ENCODE assay signal across 8 cellular contexts in the genomic region with DNA sequence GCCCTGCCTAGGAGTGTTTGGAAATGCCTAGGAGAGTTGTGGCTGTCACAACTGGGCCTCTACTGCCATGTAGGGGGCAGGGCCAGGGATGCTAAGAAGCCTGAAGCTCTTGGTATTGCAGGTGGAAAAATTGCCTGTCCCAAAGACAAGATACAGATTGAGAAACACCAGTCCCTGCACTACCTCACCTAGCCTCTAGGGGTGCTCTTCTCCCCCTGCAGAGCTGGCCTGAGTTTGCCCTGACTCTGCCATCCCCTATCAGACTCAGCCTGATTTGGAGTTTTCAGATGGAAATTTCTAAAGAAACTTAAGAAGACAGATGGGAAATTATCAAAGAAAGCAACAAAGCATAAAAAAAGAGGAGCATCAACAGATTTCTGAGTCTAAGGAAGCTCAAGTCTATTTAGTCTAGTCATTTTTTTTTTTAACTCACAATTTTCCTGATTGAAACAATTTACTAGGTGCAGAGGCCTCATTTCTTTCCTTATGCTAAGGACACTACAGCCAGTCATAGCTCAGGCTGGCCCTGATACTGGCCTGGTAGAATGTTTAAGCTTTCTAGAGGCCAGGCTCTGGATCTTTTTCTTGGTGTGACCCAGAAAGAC.
DNase-seq lines count a peak whose midpoint lies in the region; ATAC-seq and TF ChIP-seq lines count a peak whose summit lies in the region.

No MANE protein-coding gene starts in this region.

- TF ChIP-seq POLR2A in gastroesophageal sphincter (IDR thresholded peaks at IDR 0.05) = no peak

- H3K27ac Mint-ChIP-seq in CD4-positive, alpha-beta T cell = no peak overlapping the region
- H3K27ac Mint-ChIP-seq in activated T-cell treated with anti-CD3 and anti-CD28 coated beads, Interleukin-2, amount 50 U/mL, for 72 hours = no peak overlapping the region

- H3K4me1 ChIP-seq in PC-3 (ENCODE audit: insufficient read depth, low read length) (no peaks in the 10 kb centered on the region), gastroesophageal sphincter (no peaks in the 10 kb centered on the region)

- no peak overlapping the region for H3K9ac ChIP-seq in PC-3 (ENCODE audit: low read length)

- H3K4me2 ChIP-seq in PC-3 (ENCODE audit: low read length) = no peak overlapping the region

- DNase-seq in CD4-positive, alpha-beta T cell = peak; percentile 21 to 48 (median 36)
- peak; percentile 19 for DNase-seq in HFF-Myc (ENCODE audit: extremely low read depth, low read depth)
- peak; percentile 80 for DNase-seq in PC-3
- DNase-seq in activated T-cell treated with anti-CD3 and anti-CD28 coated beads, Interleukin-2, amount 50 U/mL, for 72 hours = peak; percentile 50 to 52
- DNase-seq in pons (ENCODE audit: low spot score) = peak; percentile 31

- no peaks in the 10 kb centered on the region for H3K4me1 Mint-ChIP-seq in CD4-positive, alpha-beta T cell (ENCODE audit: low read depth)
- H3K4me1 Mint-ChIP-seq in activated T-cell treated with anti-CD3 and anti-CD28 coated beads, Interleukin-2, amount 50 U/mL, for 72 hours (ENCODE audit: low read depth) = peaks cover 4% of the 10 kb centered on the region

- peak; percentile 91 for TF ChIP-seq CTCF in CD4-positive, alpha-beta T cell (IDR thresholded peaks at IDR 0.05)
- TF ChIP-seq CTCF in HFF-Myc (IDR thresholded peaks at IDR 0.05; ENCODE audit: low read depth, low read length, missing control alignments) (peak; percentile 99), PC-3 (conservative IDR thresholded peaks at IDR 0.05; ENCODE audit: low read depth, low read length) (peak; percentile 98), gastroesophageal sphincter (IDR thresholded peaks at IDR 0.05) (peak; percentile 64 to 93 (median 85))

- peaks cover 9% of the 10 kb centered on the region for H3K27me3 ChIP-seq in CD4-positive, alpha-beta T cell (ENCODE audit: control insufficient read depth, insufficient read depth, low read length)
- H3K27me3 ChIP-seq in PC-3 (ENCODE audit: low read length) (0 out of 2 replicates have a peak, but pooled peaks cover 15% of the 10 kb centered on the region), gastroesophageal sphincter (no peaks in the 10 kb centered on the region)

- H4K20me1 ChIP-seq in PC-3 (ENCODE audit: low read length) = no peaks in the 10 kb centered on the region

- CTCF ChIA-PET in CD4-positive, alpha-beta T cell (lab: Charles Lee) = interaction anchor here (0.6 to 1.9 kb wide), 12 partner anchors 8 to 1402 kb away, joined by 3 to 7 read pairs (median 4); no protein-coding TSS in a partner anchor
- CTCF ChIA-PET in PC-3 (lab: Charles Lee) = interaction anchor here (0.5 to 1.4 kb wide), 8 partner anchors 10 to 315 kb away, joined by 3 to 6 read pairs (median 4); no protein-coding TSS in a partner anchor

- no peaks in the 10 kb centered on the region for H3K9me3 Mint-ChIP-seq in CD4-positive, alpha-beta T cell
- H3K9me3 Mint-ChIP-seq in activated T-cell treated with anti-CD3 and anti-CD28 coated beads, Interleukin-2, amount 50 U/mL, for 72 hours = no peaks in the 10 kb centered on the region

- H3K9me3 ChIP-seq in CD4-positive, alpha-beta T cell (ENCODE audit: control insufficient read depth, low read length) = no peaks in the 10 kb centered on the region
- H3K9me3 ChIP-seq in PC-3 (ENCODE audit: low read length) (no peaks in the 10 kb centered on the region), gastroesophageal sphincter (no peaks in the 10 kb centered on the region)

- ATAC-seq in CD4-positive, alpha-beta T cell (ENCODE audit: poor library complexity) = peak; percentile 74
- ATAC-seq in PC-3 (peak; percentile 93), gastroesophageal sphincter (no peak), HG02852 (IDR thresholded peaks at IDR 0.05; ENCODE audit: unreplicated experiment) (no peak), GM18870 (IDR thresholded peaks at IDR 0.05; ENCODE audit: unreplicated experiment) (no peak)
- peak; percentile 64 to 71 for ATAC-seq in activated T-cell treated with anti-CD3 and anti-CD28 coated beads, Interleukin-2, amount 50 U/mL, for 72 hours (replicated peaks in 1 of 2)

- no peaks in the 10 kb centered on the region for H3K79me2 ChIP-seq in PC-3 (ENCODE audit: low read length)

- H3K4me3 ChIP-seq in HFF-Myc (replicated peaks; ENCODE audit: low read depth, low read length) = no peak overlapping the region
- no peak overlapping the region for H3K4me3 ChIP-seq in PC-3 (ENCODE audit: low read length)
- no peak overlapping the region for H3K4me3 ChIP-seq in gastroesophageal sphincter

- POLR2A ChIA-PET in CD4-positive, alpha-beta T cell (lab: Charles Lee) = no interaction called here
- POLR2A ChIA-PET in PC-3 (lab: Charles Lee; ENCODE audit: unreplicated experiment) = no interaction called here

- no TSS peak for BruUV-seq in PC-3 (replicated peaks; lab: Mats Ljungman, UMichigan)

- H2AFZ ChIP-seq in PC-3 (ENCODE audit: low read length) = no peak overlapping the region

- TF ChIP-seq EP300 in gastroesophageal sphincter (IDR thresholded peaks at IDR 0.05) = no peak

- intact Hi-C loops in CD4-positive, alpha-beta T cell (cut with DNase I, micrococcal nuclease) = no loop called here
- intact Hi-C loops in PC-3 (cut with micrococcal nuclease) = loop anchor here (5.0 kb wide), 1 partner anchor 175 kb away; no protein-coding TSS in a partner anchor

- H3K27me3 Mint-ChIP-seq in CD4-positive, alpha-beta T cell = peaks cover 18% of the 10 kb centered on the region
- peaks cover 9% of the 10 kb centered on the region for H3K27me3 Mint-ChIP-seq in activated T-cell treated with anti-CD3 and anti-CD28 coated beads, Interleukin-2, amount 50 U/mL, for 72 hours (ENCODE audit: low read depth)

- H3K27ac ChIP-seq in CD4-positive, alpha-beta T cell (ENCODE audit: low read depth, low read length) = no peak overlapping the region
- H3K27ac ChIP-seq in PC-3 (ENCODE audit: low read length) = no peak overlapping the region
- no peak overlapping the region for H3K27ac ChIP-seq in gastroesophageal sphincter

- H3K36me3 Mint-ChIP-seq in CD4-positive, alpha-beta T cell (ENCODE audit: low read depth) = no peaks in the 10 kb centered on the region
- no peaks in the 10 kb centered on the region for H3K36me3 Mint-ChIP-seq in activated T-cell treated with anti-CD3 and anti-CD28 coated beads, Interleukin-2, amount 50 U/mL, for 72 hours (ENCODE audit: insufficient read depth in 2 of 2)

- no peak overlapping the region for H3K4me3 Mint-ChIP-seq in CD4-positive, alpha-beta T cell
- H3K4me3 Mint-ChIP-seq in activated T-cell treated with anti-CD3 and anti-CD28 coated beads, Interleukin-2, amount 50 U/mL, for 72 hours = no peak overlapping the region

- H3K36me3 ChIP-seq in PC-3 (ENCODE audit: low read depth, low read length) (no peaks in the 10 kb centered on the region), gastroesophageal sphincter (no peaks in the 10 kb centered on the region)

- no peaks in the 10 kb centered on the region for H3K9me2 ChIP-seq in PC-3 (replicated peaks; ENCODE audit: low read length)

- H3F3A ChIP-seq in PC-3 (ENCODE audit: low read length, unreplicated experiment) = no peaks in the 10 kb centered on the region

Comparison
In these comparisons a context has a peak if more than half of its experiments do, and no peak if none do; other contexts are left out.
1. ATAC-seq: peak in CD4-positive, alpha-beta T cell (single experiment), PC-3 (single experiment) and activated T-cell treated with anti-CD3 and anti-CD28 coated beads, Interleukin-2, amount 50 U/mL, for 72 hours (2 of 2); none in gastroesophageal sphincter (single experiment), HG02852 (single experiment) and GM18870 (single experiment).
2. DNase-seq: peak in every context shown above with its lines; median percentile 80 in PC-3; 51 in activated T-cell treated with anti-CD3 and anti-CD28 coated beads, Interleukin-2, amount 50 U/mL, for 72 hours; 36 in CD4-positive, alpha-beta T cell; 31 in pons; 19 in HFF-Myc.
3. Peak in every context shown above with its lines, with median percentiles within 50 percentile points of each other: CTCF ChIP-seq.